ENCODE assay signal across 7 cellular contexts in the genomic region with DNA sequence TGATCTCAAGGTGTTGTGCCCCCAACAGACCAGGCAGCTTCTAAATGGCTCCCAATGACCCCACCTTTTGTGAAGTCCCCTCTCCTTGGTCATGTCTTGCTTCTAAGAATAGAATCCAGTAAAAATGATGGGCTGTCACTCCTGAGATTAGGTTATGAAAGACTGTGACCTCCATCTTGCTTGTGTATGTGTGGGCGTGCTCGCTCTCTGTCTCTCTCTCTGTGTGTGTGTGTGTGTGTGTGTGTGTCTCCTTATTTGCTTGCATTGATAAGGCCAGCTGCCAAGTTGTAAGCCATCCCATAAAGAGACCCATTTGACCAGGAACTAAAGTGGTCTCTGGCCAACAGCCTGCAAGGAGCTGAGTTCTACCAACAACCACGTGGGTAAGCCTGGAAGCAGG. TPM values are rescaled to one million over a fixed set of nuclear protein-coding genes. Genes with fewer than 3 reads are reported as not detected.
"Had no signal": no experiment of that assay in that cellular context is flagged by ENCODE, and none has a peak within 500 bp of the region (broad histone marks: within the 10 kb centered on the region; RNA-seq: fewer than 3 reads in every experiment).

No MANE protein-coding gene starts in this region.

- ATAC-seq: HepG2 had no signal

- H3K9me3 Mint-ChIP-seq: IgD-negative memory B cell had no signal

- H3K4me3 Mint-ChIP-seq: IgD-negative memory B cell had no signal

- H3K27ac ChIP-seq: HL-60 had no signal

- H3K4me1 Mint-ChIP-seq: IgD-negative memory B cell had no signal

- H3K27ac Mint-ChIP-seq: IgD-negative memory B cell had no signal

- H3K36me3 Mint-ChIP-seq: IgD-negative memory B cell had no signal

- FAIRE-seq: HepG2, HTR-8/SVneo had no signal

- DNase-seq: IMR-90, KBM-7, KG1 had no signal

RNA-seq across cellular contexts. Expression of a gene that starts 22.9 kb away (rescaled TPM):
- polyA plus RNA-seq: IgD-negative memory B cell had no signal
